ENCODE assay signal across 8 cellular contexts in genomic region chr4:154551872-154552686, GRCh38. TPM values are rescaled to one million over a fixed set of nuclear protein-coding genes. Genes with fewer than 3 reads are reported as not detected.
DNase-seq lines count a peak whose midpoint lies in the region; ATAC-seq and TF ChIP-seq lines count a peak whose summit lies in the region.

No MANE protein-coding gene starts in this region.

- H3K27ac ChIP-seq in Peyer's patch (no peak overlapping the region), thyroid gland (no peak overlapping the region)

- no peak for TF ChIP-seq EP300 in Ishikawa (IDR thresholded peaks at IDR 0.05; ENCODE audit: borderline replicate concordance)

- H3K9me3 ChIP-seq in Peyer's patch (no peaks in the 10 kb centered on the region), thyroid gland (no peaks in the 10 kb centered on the region)

- H3K4me3 ChIP-seq in Peyer's patch = no peak overlapping the region
- no peak overlapping the region for H3K4me3 ChIP-seq in fibroblast of villous mesenchyme (ENCODE audit: low read depth, low read length)
- no peak overlapping the region for H3K4me3 ChIP-seq in thyroid gland (replicated peaks in 1 of 3)

- peak; percentile 62 for DNase-seq in Daoy (ENCODE audit: low read depth)
- DNase-seq in Peyer's patch = peak; percentile 68 to 90 (median 70)
- peak; percentile 45 to 49 for DNase-seq in activated T-helper 1 cell treated with anti-CD3 and anti-CD28 coated beads, Interleukin-2, amount 50 U/mL, for 16 hours (ENCODE audit: low read depth in 1 of 2, low spot score in 1 of 2)
- DNase-seq in fibroblast of villous mesenchyme (ENCODE audit: low read depth) = peak; percentile 88
- DNase-seq in omental fat pad (ENCODE audit: low spot score) = peak; percentile 33
- DNase-seq in thyroid gland = peak; percentile 73 to 76

- H3K4me1 ChIP-seq in Peyer's patch (peaks cover 0 to 20% (median 3%) of the 10 kb centered on the region in 4 donors), thyroid gland (peaks cover 10 to 15% of the 10 kb centered on the region in 2 donors)

- H3K27me3 ChIP-seq in Peyer's patch = no peaks in the 10 kb centered on the region
- H3K27me3 ChIP-seq in thyroid gland = no peaks in the 10 kb centered on the region

- TF ChIP-seq CTCF in Peyer's patch (IDR thresholded peaks at IDR 0.05) = peak; percentile 48 to 85 (median 79)
- peak; percentile 76 for TF ChIP-seq CTCF in fibroblast of villous mesenchyme (IDR thresholded peaks at IDR 0.05; ENCODE audit: insufficient read depth, low read depth, low read length)
- peak in 1 of 3 donors; percentile 8 for TF ChIP-seq CTCF in omental fat pad (IDR thresholded peaks at IDR 0.05)
- TF ChIP-seq CTCF in thyroid gland (IDR thresholded peaks at IDR 0.05) = peak; percentile 37 to 89 (median 70)

- WGBS in thyroid gland, 2 donors = 27 to 31% methylated on average over 6 of the region's 6 CpGs

- TF ChIP-seq RAD21 in Ishikawa (IDR thresholded peaks at IDR 0.05; ENCODE audit: low read depth) = peak; percentile 85

- ATAC-seq in GM21717 (IDR thresholded peaks at IDR 0.05; ENCODE audit: unreplicated experiment) (peak; percentile 55), omental fat pad (ENCODE audit: low FRiP score) (peak; percentile 72)

- intact Hi-C loops in thyroid gland (cut with DNase I) = loop anchor here (10.0 kb wide), 1 partner anchor 47 kb away; no protein-coding TSS in a partner anchor

- TF ChIP-seq POLR2A in Peyer's patch (IDR thresholded peaks at IDR 0.05) (no peak), thyroid gland (IDR thresholded peaks at IDR 0.05) (no peak)

- H3K36me3 ChIP-seq in Peyer's patch (peaks cover 0 to 6% (median 0%) of the 10 kb centered on the region in 3 donors), thyroid gland (no peaks in the 10 kb centered on the region)

TF ChIP-seq in Ishikawa, 13 proteins besides CTCF, POLR2A, EP300 and RAD21:
- TF ChIP-seq ZBTB7A (IDR thresholded peaks at IDR 0.05; ENCODE audit: low read depth) (no peak), CEBPB (IDR thresholded peaks at IDR 0.05) (no peak), TCF12 (IDR thresholded peaks at IDR 0.05; ENCODE audit: low read depth) (no peak), TAF1 (IDR thresholded peaks at IDR 0.05; ENCODE audit: low read depth) (no peak), YY1 (IDR thresholded peaks at IDR 0.05; ENCODE audit: low read depth) (no peak), EGR1 (IDR thresholded peaks at IDR 0.05) (no peak), MAX (IDR thresholded peaks at IDR 0.05) (no peak), NFIC (IDR thresholded peaks at IDR 0.05) (no peak), FOXM1 (IDR thresholded peaks at IDR 0.05; ENCODE audit: borderline replicate concordance, low read depth) (no peak), CREB1 (IDR thresholded peaks at IDR 0.05; ENCODE audit: low read depth) (no peak), TEAD4 (IDR thresholded peaks at IDR 0.05) (no peak)
- TF ChIP-seq, protein P1, sequence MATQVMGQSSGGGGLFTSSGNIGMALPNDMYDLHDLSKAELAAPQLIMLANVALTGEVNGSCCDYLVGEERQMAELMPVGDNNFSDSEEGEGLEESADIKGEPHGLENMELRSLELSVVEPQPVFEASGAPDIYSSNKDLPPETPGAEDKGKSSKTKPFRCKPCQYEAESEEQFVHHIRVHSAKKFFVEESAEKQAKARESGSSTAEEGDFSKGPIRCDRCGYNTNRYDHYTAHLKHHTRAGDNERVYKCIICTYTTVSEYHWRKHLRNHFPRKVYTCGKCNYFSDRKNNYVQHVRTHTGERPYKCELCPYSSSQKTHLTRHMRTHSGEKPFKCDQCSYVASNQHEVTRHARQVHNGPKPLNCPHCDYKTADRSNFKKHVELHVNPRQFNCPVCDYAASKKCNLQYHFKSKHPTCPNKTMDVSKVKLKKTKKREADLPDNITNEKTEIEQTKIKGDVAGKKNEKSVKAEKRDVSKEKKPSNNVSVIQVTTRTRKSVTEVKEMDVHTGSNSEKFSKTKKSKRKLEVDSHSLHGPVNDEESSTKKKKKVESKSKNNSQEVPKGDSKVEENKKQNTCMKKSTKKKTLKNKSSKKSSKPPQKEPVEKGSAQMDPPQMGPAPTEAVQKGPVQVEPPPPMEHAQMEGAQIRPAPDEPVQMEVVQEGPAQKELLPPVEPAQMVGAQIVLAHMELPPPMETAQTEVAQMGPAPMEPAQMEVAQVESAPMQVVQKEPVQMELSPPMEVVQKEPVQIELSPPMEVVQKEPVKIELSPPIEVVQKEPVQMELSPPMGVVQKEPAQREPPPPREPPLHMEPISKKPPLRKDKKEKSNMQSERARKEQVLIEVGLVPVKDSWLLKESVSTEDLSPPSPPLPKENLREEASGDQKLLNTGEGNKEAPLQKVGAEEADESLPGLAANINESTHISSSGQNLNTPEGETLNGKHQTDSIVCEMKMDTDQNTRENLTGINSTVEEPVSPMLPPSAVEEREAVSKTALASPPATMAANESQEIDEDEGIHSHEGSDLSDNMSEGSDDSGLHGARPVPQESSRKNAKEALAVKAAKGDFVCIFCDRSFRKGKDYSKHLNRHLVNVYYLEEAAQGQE (IDR thresholded peaks at IDR 0.05; ENCODE audit: low read depth) = no peak
- TF ChIP-seq, protein P2, sequence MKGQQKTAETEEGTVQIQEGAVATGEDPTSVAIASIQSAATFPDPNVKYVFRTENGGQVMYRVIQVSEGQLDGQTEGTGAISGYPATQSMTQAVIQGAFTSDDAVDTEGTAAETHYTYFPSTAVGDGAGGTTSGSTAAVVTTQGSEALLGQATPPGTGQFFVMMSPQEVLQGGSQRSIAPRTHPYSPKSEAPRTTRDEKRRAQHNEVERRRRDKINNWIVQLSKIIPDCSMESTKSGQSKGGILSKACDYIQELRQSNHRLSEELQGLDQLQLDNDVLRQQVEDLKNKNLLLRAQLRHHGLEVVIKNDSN (IDR thresholded peaks at IDR 0.05) = no peak
TF ChIP-seq in Ishikawa: peak in this region for 0.

RNA-seq across cellular contexts. Expression of gene PLRG1, which starts 1.9 kb away (rescaled TPM):
- total RNA-seq in Daoy (2014; rRNA removed; shearing (Covaris generic)) = 45.7 and 58.4 TPM in 2 replicates
- total RNA-seq in Peyer's patch (10 to 100 TPM; 23.4 to 68.5 (median 42.4) TPM), fibroblast of villous mesenchyme (64.4 and 82.0 TPM in 2 replicates), omental fat pad (10 to 100 TPM; 39.2 to 54.7 (median 41.2) TPM), thyroid gland (10 to 100 TPM; 50.3 to 69.9 (median 63.5) TPM)

RNA-seq across cellular contexts. Expression of gene FGB, which starts 10.7 kb away (rescaled TPM):
- total RNA-seq in Daoy (2014; rRNA removed; shearing (Covaris generic)) = not detected in 2 replicates
- total RNA-seq in Peyer's patch (not detected), fibroblast of villous mesenchyme (not detected in 2 replicates), omental fat pad (not detected), thyroid gland (under 1 TPM in 1 of 4 donors, not detected in 3; 0.94 TPM)

RNA-seq across cellular contexts. Expression of gene FGA, which starts 38.5 kb away (rescaled TPM):
- not detected in 2 replicates for total RNA-seq in Daoy (2014; rRNA removed; shearing (Covaris generic))
- total RNA-seq in Peyer's patch (not detected), fibroblast of villous mesenchyme (not detected in 2 replicates), omental fat pad (not detected), thyroid gland (not detected)

Comparison
In these comparisons a context has a peak if more than half of its experiments do, and no peak if none do; other contexts are left out.
1. DNase-seq: peak in every context shown above with its lines; median percentile 88 in fibroblast of villous mesenchyme; 74 in thyroid gland; 70 in Peyer's patch; 62 in Daoy; 47 in activated T-helper 1 cell treated with anti-CD3 and anti-CD28 coated beads, Interleukin-2, amount 50 U/mL, for 16 hours; 33 in omental fat pad.